In the genomic region with DNA sequence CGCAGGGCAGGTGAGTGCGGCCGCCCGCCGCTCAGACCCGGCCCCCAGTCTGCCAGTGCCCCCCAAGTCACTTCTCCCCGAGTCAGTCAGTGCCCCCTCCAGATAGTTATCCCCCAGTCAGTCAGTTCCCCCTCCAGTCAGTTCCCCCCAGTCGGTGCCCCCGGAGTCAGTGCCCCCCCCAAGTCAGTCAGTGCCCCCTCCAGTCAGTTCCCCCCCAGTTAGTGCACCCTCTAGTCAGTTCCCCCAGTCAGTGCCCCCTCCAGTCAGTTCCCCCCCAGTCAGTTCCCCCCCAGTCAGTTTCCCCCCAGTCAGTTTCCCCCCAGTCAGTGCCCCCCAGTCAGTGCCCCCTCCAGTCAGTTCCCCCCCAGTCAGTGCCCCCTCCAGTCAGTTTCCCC, we compare ENCODE assay signal across 1 cellular context.
TF ChIP-seq lines count a peak whose summit lies in the region.

No MANE protein-coding gene starts in this region.

TF ChIP-seq in SK-N-SH treated with all-trans-retinoic acid at 6 μM for 48 hours, 23 proteins besides CTCF, POLR2A, EP300 and RAD21 (continued from another document):
- TF ChIP-seq, protein P1, sequence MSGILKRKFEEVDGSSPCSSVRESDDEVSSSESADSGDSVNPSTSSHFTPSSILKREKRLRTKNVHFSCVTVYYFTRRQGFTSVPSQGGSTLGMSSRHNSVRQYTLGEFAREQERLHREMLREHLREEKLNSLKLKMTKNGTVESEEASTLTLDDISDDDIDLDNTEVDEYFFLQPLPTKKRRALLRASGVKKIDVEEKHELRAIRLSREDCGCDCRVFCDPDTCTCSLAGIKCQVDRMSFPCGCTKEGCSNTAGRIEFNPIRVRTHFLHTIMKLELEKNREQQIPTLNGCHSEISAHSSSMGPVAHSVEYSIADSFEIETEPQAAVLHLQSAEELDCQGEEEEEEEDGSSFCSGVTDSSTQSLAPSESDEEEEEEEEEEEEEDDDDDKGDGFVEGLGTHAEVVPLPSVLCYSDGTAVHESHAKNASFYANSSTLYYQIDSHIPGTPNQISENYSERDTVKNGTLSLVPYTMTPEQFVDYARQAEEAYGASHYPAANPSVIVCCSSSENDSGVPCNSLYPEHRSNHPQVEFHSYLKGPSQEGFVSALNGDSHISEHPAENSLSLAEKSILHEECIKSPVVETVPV (CRISPR knock-in tag; IDR thresholded peaks at IDR 0.05), result no peak
- TF ChIP-seq ZC3H10 (CRISPR knock-in tag; IDR thresholded peaks at IDR 0.05), result no peak
TF ChIP-seq in SK-N-SH treated with all-trans-retinoic acid at 6 μM for 48 hours: peak in this region for 0.
